21 cellular contexts compared by ENCODE assay signal in genomic region chrX:107398115-107398514, GRCh38. TPM values are rescaled to one million over a fixed set of nuclear protein-coding genes. Genes with fewer than 3 reads are reported as not detected.
DNase-seq lines count a peak whose midpoint lies in the region; ATAC-seq and TF ChIP-seq lines count a peak whose summit lies in the region.
"Had no signal": no experiment of that assay in that cellular context is flagged by ENCODE, and none has a peak within 500 bp of the region (broad histone marks: within the 10 kb centered on the region; RNA-seq: fewer than 3 reads in every experiment).

No MANE protein-coding gene starts in this region.

- no peaks in the 10 kb centered on the region for H3K9me2 ChIP-seq in MM.1S (replicated peaks; ENCODE audit: insufficient read depth, low read length)

- no peak overlapping the region for H2AFZ ChIP-seq in MM.1S (ENCODE audit: low read length)

- H3K9me3 ChIP-seq in MM.1S (replicated peaks; ENCODE audit: insufficient read depth, low read length) (no peaks in the 10 kb centered on the region), gastroesophageal sphincter (no peaks in the 10 kb centered on the region)

- TF ChIP-seq EP300 in gastroesophageal sphincter (IDR thresholded peaks at IDR 0.05) = no peak

- no peak for TF ChIP-seq POLR2A in gastroesophageal sphincter (IDR thresholded peaks at IDR 0.05)

- DNase-seq in CD1c-positive myeloid dendritic cell (ENCODE audit: extremely low spot score) (peak; percentile 10), MM.1S (peak; percentile 33), NCI-H82 treated with DMSO at 0.1 percent for 48 hours (lab: John Stamatoyannopoulos, UW; ENCODE audit: unreplicated experiment) (no peak), Right ventricle myocardium superior (no peak)
- no peak for DNase-seq in activated T-cell treated with anti-CD3 and anti-CD28 coated beads, Interleukin-2, amount 50 U/mL, for 48 hours
- DNase-seq: activated CD4-positive, CD25-positive, alpha-beta regulatory T cell; activated gamma-delta T cell; CD4-positive, alpha-beta T cell; DND-41; foreskin keratinocyte; left ventricle myocardium inferior; NCI-H2081 treated with DMSO at 0.1 percent for 48 hours; NCI-H526; stimulated activated CD4-positive, alpha-beta T cell treated with anti-CD3 and anti-CD28 coated beads, Interleukin-4, amount 100 ng/mL, for 4 hours had no signal

- H3K4me1 ChIP-seq in MM.1S (ENCODE audit: low read length) = peaks cover 4% of the 10 kb centered on the region; the same call in 1 of the 2 replicates
- no peaks in the 10 kb centered on the region for H3K4me1 ChIP-seq in gastroesophageal sphincter
- H3K4me1 ChIP-seq: foreskin keratinocyte, left ventricle myocardium inferior, tibial nerve had no signal

- H3K4me2 ChIP-seq in MM.1S (ENCODE audit: low read depth, low read length) = no peak overlapping the region

- intact Hi-C loops in Right ventricle myocardium superior (cut with DNase I) = no loop called here

- no peaks in the 10 kb centered on the region for H4K20me1 ChIP-seq in MM.1S (ENCODE audit: insufficient read depth, low read length)

- no peak overlapping the region for H3K4me3 ChIP-seq in MM.1S (ENCODE audit: low read length)
- H3K4me3 ChIP-seq in gastroesophageal sphincter = no peak overlapping the region
- H3K4me3 ChIP-seq: left ventricle myocardium inferior, skin epidermis, tibial nerve had no signal

- peak; percentile 70 for ATAC-seq in GM18517 (IDR thresholded peaks at IDR 0.05; ENCODE audit: unreplicated experiment)
- peak; percentile 71 for ATAC-seq in GM21723 (IDR thresholded peaks at IDR 0.05; ENCODE audit: unreplicated experiment)
- no peak for ATAC-seq in gastroesophageal sphincter
- no peak for ATAC-seq in Right ventricle myocardium superior (ENCODE audit: poor library complexity)
- ATAC-seq: foreskin keratinocyte had no signal

- no peaks in the 10 kb centered on the region for H3K27me3 ChIP-seq in MM.1S (replicated peaks; ENCODE audit: insufficient read depth, low read length)
- H3K27me3 ChIP-seq in gastroesophageal sphincter = no peaks in the 10 kb centered on the region
- H3K27me3 ChIP-seq: foreskin keratinocyte, tibial nerve had no signal

- H3K36me3 ChIP-seq in MM.1S (replicated peaks; ENCODE audit: insufficient read depth, low read length) (no peaks in the 10 kb centered on the region), gastroesophageal sphincter (no peaks in the 10 kb centered on the region)
- H3K36me3 ChIP-seq: left ventricle myocardium inferior, tibial nerve had no signal

- no peak for TF ChIP-seq CTCF in MM.1S (IDR thresholded peaks at IDR 0.05; ENCODE audit: low read length)
- TF ChIP-seq CTCF in gastroesophageal sphincter (IDR thresholded peaks at IDR 0.05) = no peak

- no peak overlapping the region for H3K9ac ChIP-seq in MM.1S (ENCODE audit: low read length)

- no peaks in the 10 kb centered on the region for H3K79me2 ChIP-seq in MM.1S (ENCODE audit: low read length)

- H3K27ac ChIP-seq in MM.1S (ENCODE audit: low read length) (no peak overlapping the region; the same call in 1 of the 2 replicates), gastroesophageal sphincter (no peak overlapping the region)
- H3K27ac ChIP-seq: foreskin keratinocyte, left ventricle myocardium inferior, skin epidermis, tibial nerve had no signal

- no peaks in the 10 kb centered on the region for H3F3A ChIP-seq in MM.1S (ENCODE audit: insufficient read depth, low read length)

RNA-seq across cellular contexts. Expression of gene FRMPD3, which starts 51.3 kb away (rescaled TPM):
- total RNA-seq in gastroesophageal sphincter (under 1 TPM in 2 of 4 donors, not detected in 2; under 0.01 to 0.04 TPM), Right ventricle myocardium superior (0.05 TPM)
- total RNA-seq: foreskin keratinocyte; left ventricle myocardium inferior; osteocyte; T-helper 1 cell treated with Interleukin-12 subunit alpha and Interleukin-12 subunit beta and Interleukin-4 antibody, amounts not matched to agents 30 ng/mL and 1 ng/mL, for 36 hours; tibial nerve had no signal

Comparison
In these comparisons a context has a peak if more than half of its experiments do, and no peak if none do; other contexts are left out.
1. DNase-seq: peak in CD1c-positive myeloid dendritic cell (single experiment) and MM.1S (single experiment); none in activated T-cell treated with anti-CD3 and anti-CD28 coated beads, Interleukin-2, amount 50 U/mL, for 48 hours (0 of 2), NCI-H82 treated with DMSO at 0.1 percent for 48 hours (single experiment) and Right ventricle myocardium superior (single experiment).
2. ATAC-seq: peak in GM18517 (single experiment) and GM21723 (single experiment); none in gastroesophageal sphincter (single experiment) and Right ventricle myocardium superior (single experiment).